ENCODE assay signal across 1 cellular context in genomic region chr6:158793432-158793831, GRCh38.
TF ChIP-seq lines count a peak whose summit lies in the region.

No MANE protein-coding gene starts in this region.

TF ChIP-seq in K562, 482 proteins besides CTCF, POLR2A, EP300 and RAD21 (continued from another document):
- TF ChIP-seq TFAM (CRISPR knock-in tag; conservative IDR thresholded peaks at IDR 0.05): no peak
- TF ChIP-seq NFE2 (IDR thresholded peaks at IDR 0.05; ENCODE audit: low read depth): peak; percentile 83
- peak; percentile 36; the same call in 1 of the 2 replicates for TF ChIP-seq KLF16 (IDR thresholded peaks at IDR 0.05)
- TF ChIP-seq BACH1 (tag; IDR thresholded peaks at IDR 0.05): no peak
- TF ChIP-seq CBX3 (IDR thresholded peaks at IDR 0.05; ENCODE audit: borderline replicate concordance in 1 of 2, low read length in 2 of 2): 0 out of 3 replicates have a peak, but pooled peaks of 1 of the 2 experiments have one; percentile 12
- TF ChIP-seq, protein P1, sequence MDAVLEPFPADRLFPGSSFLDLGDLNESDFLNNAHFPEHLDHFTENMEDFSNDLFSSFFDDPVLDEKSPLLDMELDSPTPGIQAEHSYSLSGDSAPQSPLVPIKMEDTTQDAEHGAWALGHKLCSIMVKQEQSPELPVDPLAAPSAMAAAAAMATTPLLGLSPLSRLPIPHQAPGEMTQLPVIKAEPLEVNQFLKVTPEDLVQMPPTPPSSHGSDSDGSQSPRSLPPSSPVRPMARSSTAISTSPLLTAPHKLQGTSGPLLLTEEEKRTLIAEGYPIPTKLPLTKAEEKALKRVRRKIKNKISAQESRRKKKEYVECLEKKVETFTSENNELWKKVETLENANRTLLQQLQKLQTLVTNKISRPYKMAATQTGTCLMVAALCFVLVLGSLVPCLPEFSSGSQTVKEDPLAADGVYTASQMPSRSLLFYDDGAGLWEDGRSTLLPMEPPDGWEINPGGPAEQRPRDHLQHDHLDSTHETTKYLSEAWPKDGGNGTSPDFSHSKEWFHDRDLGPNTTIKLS (IDR thresholded peaks at IDR 0.05; ENCODE audit: borderline replicate concordance, low read depth): peak; percentile 94
- TF ChIP-seq RFX5 (IDR thresholded peaks at IDR 0.05; ENCODE audit: low read depth, low read length): no peak
- TF ChIP-seq MEIS2 (IDR thresholded peaks at IDR 0.05; ENCODE audit: partially characterized antibody): peak; percentile 3
- TF ChIP-seq SMC3 (conservative IDR thresholded peaks at IDR 0.05; ENCODE audit: insufficient read depth, low read depth, low read length): peak; percentile 74
